Comparison of ENCODE assay signal across 9 cellular contexts in genomic region chr21:25507522-25507921, GRCh38.
DNase-seq lines count a peak whose midpoint lies in the region; ATAC-seq, FAIRE-seq and TF ChIP-seq lines count a peak whose summit lies in the region.
"Had no signal": no experiment of that assay in that cellular context is flagged by ENCODE, and none has a peak within 500 bp of the region (broad histone marks: within the 10 kb centered on the region; RNA-seq: fewer than 3 reads in every experiment).

No MANE protein-coding gene starts in this region.

- peak; percentile 71 for ATAC-seq in activated CD8-positive, alpha-beta memory T cell treated with anti-CD3 and anti-CD28 coated beads, Interleukin-2, amount 10 ng/mL, durations not matched to agents 7 days and 5 days
- ATAC-seq in HG02763 (IDR thresholded peaks at IDR 0.05; ENCODE audit: unreplicated experiment) = no peak

- H3K27me3 ChIP-seq in Loucy (ENCODE audit: insufficient read depth, low read length, poor library complexity, severe bottlenecking) = no peaks in the 10 kb centered on the region
- no peaks in the 10 kb centered on the region for H3K27me3 ChIP-seq in osteoblast (ENCODE audit: insufficient read depth, low read length)
- no peaks in the 10 kb centered on the region for H3K27me3 ChIP-seq in thyroid gland

- H3K4me3 Mint-ChIP-seq in activated CD8-positive, alpha-beta memory T cell treated with anti-CD3 and anti-CD28 coated beads, Interleukin-2, amount 10 ng/mL, durations not matched to agents 7 days and 5 days = no peak overlapping the region
- H3K4me3 Mint-ChIP-seq: activated naive CD4-positive, alpha-beta T cell treated with anti-CD3 and anti-CD28 coated beads, Interleukin-2, amount 10 ng/mL, durations not matched to agents 7 days and 5 days had no signal

- TF ChIP-seq POLR2A in H54 (IDR thresholded peaks at IDR 0.05; ENCODE audit: low read depth, low read length) (no peak), thyroid gland (IDR thresholded peaks at IDR 0.05) (no peak)

- H3K27ac Mint-ChIP-seq in activated CD8-positive, alpha-beta memory T cell treated with anti-CD3 and anti-CD28 coated beads, Interleukin-2, amount 10 ng/mL, durations not matched to agents 7 days and 5 days = no peak overlapping the region
- H3K27ac Mint-ChIP-seq: activated naive CD4-positive, alpha-beta T cell treated with anti-CD3 and anti-CD28 coated beads, Interleukin-2, amount 10 ng/mL, durations not matched to agents 7 days and 5 days had no signal

- H3K4me2 ChIP-seq in Loucy (ENCODE audit: low read depth, low read length, poor library complexity, severe bottlenecking) (no peak overlapping the region), osteoblast (ENCODE audit: insufficient read depth, low read length) (no peak overlapping the region)

- H3K9me3 Mint-ChIP-seq in activated CD8-positive, alpha-beta memory T cell treated with anti-CD3 and anti-CD28 coated beads, Interleukin-2, amount 10 ng/mL, durations not matched to agents 7 days and 5 days (ENCODE audit: low read depth) = peaks cover 2% of the 10 kb centered on the region

- H3K36me3 Mint-ChIP-seq in activated CD8-positive, alpha-beta memory T cell treated with anti-CD3 and anti-CD28 coated beads, Interleukin-2, amount 10 ng/mL, durations not matched to agents 7 days and 5 days = peaks cover 22% of the 10 kb centered on the region
- H3K36me3 Mint-ChIP-seq: activated naive CD4-positive, alpha-beta T cell treated with anti-CD3 and anti-CD28 coated beads, Interleukin-2, amount 10 ng/mL, durations not matched to agents 7 days and 5 days had no signal

- H3K9me3 ChIP-seq in Loucy (ENCODE audit: insufficient read depth, low read depth, low read length) (no peaks in the 10 kb centered on the region), osteoblast (ENCODE audit: low read depth, low read length) (no peaks in the 10 kb centered on the region), thyroid gland (no peaks in the 10 kb centered on the region)

- H3K79me2 ChIP-seq in Loucy (ENCODE audit: insufficient read depth, low read length) (no peaks in the 10 kb centered on the region), osteoblast (ENCODE audit: insufficient read depth, low read length) (no peaks in the 10 kb centered on the region)

- intact Hi-C loops in thyroid gland (cut with DNase I) = no loop called here

- CTCF ChIA-PET in activated CD8-positive, alpha-beta memory T cell treated with anti-CD3 and anti-CD28 coated beads, Interleukin-2, amount 10 ng/mL, durations not matched to agents 7 days and 5 days (lab: Charles Lee) = interaction anchor here (0.9 to 3.0 kb wide), 9 partner anchors 18 to 86 kb away, joined by 3 to 16 read pairs (median 4); no protein-coding TSS in a partner anchor

- no peak for DNase-seq in activated CD8-positive, alpha-beta memory T cell treated with anti-CD3 and anti-CD28 coated beads, Interleukin-2, amount 10 ng/mL, durations not matched to agents 7 days and 5 days
- DNase-seq in activated CD8-positive, alpha-beta memory T cell treated with anti-CD3 and anti-CD28 coated beads, Interleukin-2, amount 50 U/mL, for 48 hours = no peak
- DNase-seq in H54 (ENCODE audit: insufficient read length, low spot score) (no peak), osteoblast (ENCODE audit: insufficient read length, low spot score, missing footprints) (no peak), inferior parietal cortex (ENCODE audit: extremely low spot score) (no peak), thyroid gland (no peak)
- DNase-seq: activated naive CD4-positive, alpha-beta T cell treated with anti-CD3 and anti-CD28 coated beads, Interleukin-2, amount 10 ng/mL, durations not matched to agents 7 days and 5 days had no signal

- no peaks in the 10 kb centered on the region for H3K27me3 Mint-ChIP-seq in activated CD8-positive, alpha-beta memory T cell treated with anti-CD3 and anti-CD28 coated beads, Interleukin-2, amount 10 ng/mL, durations not matched to agents 7 days and 5 days
- H3K27me3 Mint-ChIP-seq: activated naive CD4-positive, alpha-beta T cell treated with anti-CD3 and anti-CD28 coated beads, Interleukin-2, amount 10 ng/mL, durations not matched to agents 7 days and 5 days had no signal

- H3F3A ChIP-seq in Loucy (ENCODE audit: low read depth) = no peaks in the 10 kb centered on the region

- H2AFZ ChIP-seq in Loucy (ENCODE audit: low read length) (no peak overlapping the region), osteoblast (ENCODE audit: low read length) (no peak overlapping the region)

- H3K4me3 ChIP-seq in Loucy (ENCODE audit: low read length, poor library complexity, severe bottlenecking) (no peak overlapping the region), osteoblast (ENCODE audit: insufficient read depth, low read length) (no peak overlapping the region), thyroid gland (replicated peaks in 1 of 3) (no peak overlapping the region)

- peak; percentile 33 for FAIRE-seq in H54 (lab: Jason Lieb, UNC)

- no peak overlapping the region for H3K9ac ChIP-seq in Loucy (ENCODE audit: low read depth, low read length, poor library complexity, severe bottlenecking)

- H4K20me1 ChIP-seq in Loucy (ENCODE audit: insufficient read depth, low read length, poor library complexity, severe bottlenecking) (no peaks in the 10 kb centered on the region), osteoblast (ENCODE audit: insufficient read depth, low read length) (no peaks in the 10 kb centered on the region)

- no peaks in the 10 kb centered on the region for H3K36me3 ChIP-seq in Loucy (ENCODE audit: insufficient read depth, low read length)
- no peaks in the 10 kb centered on the region for H3K36me3 ChIP-seq in osteoblast (ENCODE audit: insufficient read depth, low read length)
- H3K36me3 ChIP-seq in thyroid gland = no peaks in the 10 kb centered on the region

- no peaks in the 10 kb centered on the region for H3K9me2 ChIP-seq in Loucy (replicated peaks; ENCODE audit: low read depth, low read length)

- peaks cover 49% of the 10 kb centered on the region for H3K4me1 Mint-ChIP-seq in activated CD8-positive, alpha-beta memory T cell treated with anti-CD3 and anti-CD28 coated beads, Interleukin-2, amount 10 ng/mL, durations not matched to agents 7 days and 5 days

- peak; percentile 33; the same call in 1 of the 2 replicates for TF ChIP-seq CTCF in Loucy (conservative IDR thresholded peaks at IDR 0.05; ENCODE audit: low read length)
- peak; percentile 11 for TF ChIP-seq CTCF in osteoblast (IDR thresholded peaks at IDR 0.05; ENCODE audit: extremely low read depth, low read depth, low read length)
- no peak for TF ChIP-seq CTCF in thyroid gland (IDR thresholded peaks at IDR 0.05)

- no peaks in the 10 kb centered on the region for H3K4me1 ChIP-seq in Loucy (ENCODE audit: insufficient read depth, low read length, poor library complexity, severe bottlenecking)
- peaks cover 10% of the 10 kb centered on the region for H3K4me1 ChIP-seq in osteoblast (ENCODE audit: insufficient read depth, low read length)
- H3K4me1 ChIP-seq in thyroid gland = no peaks in the 10 kb centered on the region

- H3K27ac ChIP-seq in osteoblast (ENCODE audit: low read depth, low read length) (no peak overlapping the region), thyroid gland (no peak overlapping the region)

Comparison
In these comparisons a context has a peak if more than half of its experiments do, and no peak if none do; other contexts are left out.
1. CTCF ChIP-seq: peak in Loucy (single experiment) and osteoblast (single experiment); none in thyroid gland (0 of 6).